13 cellular contexts compared by ENCODE assay signal in genomic region chr7:128210036-128210347, GRCh38. TPM values are rescaled to one million over a fixed set of nuclear protein-coding genes. Genes with fewer than 3 reads are reported as not detected.
DNase-seq lines count a peak whose midpoint lies in the region; ATAC-seq, FAIRE-seq and TF ChIP-seq lines count a peak whose summit lies in the region.
"Had no signal": no experiment of that assay in that cellular context is flagged by ENCODE, and none has a peak within 500 bp of the region (broad histone marks: within the 10 kb centered on the region; RNA-seq: fewer than 3 reads in every experiment).

No MANE protein-coding gene starts in this region.

- H3K36me3 ChIP-seq in KMS-11 (ENCODE audit: insufficient read depth) = no peaks in the 10 kb centered on the region
- H3K36me3 ChIP-seq in bronchial epithelial cell (ENCODE audit: control insufficient read depth, insufficient read depth, low read length) = no peaks in the 10 kb centered on the region
- H3K36me3 ChIP-seq in neutrophil = no peaks in the 10 kb centered on the region
- H3K36me3 ChIP-seq in smooth muscle cell (ENCODE audit: low read depth) = no peaks in the 10 kb centered on the region
- H3K36me3 ChIP-seq: BLaER1 treated with 17β-estradiol and CSF1 and Interleukin-3, amounts not matched to agents 10 nM and 100 nM; Peyer's patch had no signal

- ATAC-seq in activated CD8-positive, alpha-beta T cell treated with anti-CD3 and anti-CD28 coated beads for 36 hours = peak; percentile 15
- no peak for ATAC-seq in activated CD8-positive, alpha-beta T cell treated with anti-CD3 and anti-CD28 coated beads, Interleukin-2, amount 10 ng/mL, durations not matched to agents 7 days and 5 days
- ATAC-seq in GM19397 (IDR thresholded peaks at IDR 0.05; ENCODE audit: unreplicated experiment) = no peak

- H3K4me3 ChIP-seq in KMS-11 (IDR thresholded peaks at IDR 0.05; ENCODE audit: insufficient read depth, low read depth, low read length) = no peak overlapping the region
- H3K4me3 ChIP-seq in bronchial epithelial cell (ENCODE audit: low read depth, low read length) = no peak overlapping the region
- no peak overlapping the region for H3K4me3 ChIP-seq in neutrophil (ENCODE audit: low read depth in 1 of 2, low read length in 1 of 2)
- H3K4me3 ChIP-seq in smooth muscle cell = no peak overlapping the region
- H3K4me3 ChIP-seq: BLaER1 treated with 17β-estradiol and CSF1 and Interleukin-3, amounts not matched to agents 10 nM and 100 nM; Peyer's patch had no signal

- no peak overlapping the region for H3K4me2 ChIP-seq in KMS-11
- H3K4me2 ChIP-seq in smooth muscle cell = no peak overlapping the region
- H3K4me2 ChIP-seq: BLaER1 treated with 17β-estradiol and CSF1 and Interleukin-3, amounts not matched to agents 10 nM and 100 nM had no signal

- DNase-seq in activated CD8-positive, alpha-beta T cell treated with anti-CD3 and anti-CD28 coated beads for 36 hours = no peak
- no peak for DNase-seq in activated CD8-positive, alpha-beta T cell treated with anti-CD3 and anti-CD28 coated beads, Interleukin-2, amount 10 ng/mL, durations not matched to agents 7 days and 5 days
- DNase-seq in bronchial epithelial cell (ENCODE audit: low read depth) = no peak
- no peak for DNase-seq in stimulated activated CD4-positive, alpha-beta T cell treated with anti-CD3 and anti-CD28 coated beads, Interleukin-2, amount 100 ng/mL, for 48 hours
- no peak for DNase-seq in smooth muscle cell (lab: John Stamatoyannopoulos, UW; ENCODE audit: unreplicated experiment)
- DNase-seq: SIG-M5 had no signal

- intact Hi-C loops in activated CD8-positive, alpha-beta T cell treated with anti-CD3 and anti-CD28 coated beads for 36 hours (cut with micrococcal nuclease) = no loop called here

- H3K4me1 ChIP-seq in KMS-11 (ENCODE audit: low read depth, poor library complexity, severe bottlenecking) (peaks cover 4% of the 10 kb centered on the region), neutrophil (ENCODE audit: control insufficient read depth in 1 of 2, insufficient read depth in 1 of 2, low read depth in 1 of 2, low read length in 1 of 2) (peaks cover 16 to 25% of the 10 kb centered on the region in 2 experiments), smooth muscle cell (ENCODE audit: low read depth) (peaks cover 10% of the 10 kb centered on the region)
- H3K4me1 ChIP-seq: Peyer's patch had no signal

- CTCF ChIA-PET in activated CD8-positive, alpha-beta T cell treated with anti-CD3 and anti-CD28 coated beads for 36 hours (lab: Charles Lee) = interaction anchor here (0.6 to 7.9 kb wide), 64 partner anchors 8 to 906 kb away, joined by 3 to 118 read pairs (median 4); partner anchors contain the start of gene GCC1
- CTCF ChIA-PET in activated CD8-positive, alpha-beta T cell treated with anti-CD3 and anti-CD28 coated beads, Interleukin-2, amount 10 ng/mL, durations not matched to agents 7 days and 5 days (lab: Charles Lee) = interaction anchor here (0.6 to 6.9 kb wide), 47 partner anchors 9 to 705 kb away, joined by 3 to 166 read pairs (median 4); partner anchors contain the start of gene GCC1

- FAIRE-seq in bronchial epithelial cell (lab: Jason Lieb, UNC) = peak; percentile 28

- no peaks in the 10 kb centered on the region for H3F3A ChIP-seq in smooth muscle cell (ENCODE audit: low read depth)

- POLR2A ChIA-PET in activated CD8-positive, alpha-beta T cell treated with anti-CD3 and anti-CD28 coated beads for 36 hours (lab: Charles Lee) = no interaction called here
- POLR2A ChIA-PET in activated CD8-positive, alpha-beta T cell treated with anti-CD3 and anti-CD28 coated beads, Interleukin-2, amount 10 ng/mL, durations not matched to agents 7 days and 5 days (lab: Charles Lee) = interaction anchor here (0.7 to 1.0 kb wide), 3 partner anchors 105 to 625 kb away, joined by 3 to 5 read pairs (median 3); no protein-coding TSS in a partner anchor

- 45% methylated on average over 3 of the region's 3 CpGs for WGBS in smooth muscle cell (ENCODE audit: low lambda C conversion rate)

- H3K27ac ChIP-seq in KMS-11 (no peak overlapping the region), neutrophil (peak overlapping the region; percentile 33), smooth muscle cell (ENCODE audit: low read depth) (no peak overlapping the region)
- H3K27ac ChIP-seq: Peyer's patch had no signal

- no peaks in the 10 kb centered on the region for H3K4me1 Mint-ChIP-seq in activated CD8-positive, alpha-beta T cell treated with anti-CD3 and anti-CD28 coated beads for 36 hours (ENCODE audit: low read depth)
- no peaks in the 10 kb centered on the region for H3K4me1 Mint-ChIP-seq in activated CD8-positive, alpha-beta T cell treated with anti-CD3 and anti-CD28 coated beads, Interleukin-2, amount 10 ng/mL, durations not matched to agents 7 days and 5 days (ENCODE audit: low read depth)

- H3K27me3 Mint-ChIP-seq in activated CD8-positive, alpha-beta T cell treated with anti-CD3 and anti-CD28 coated beads for 36 hours = peaks cover 7% of the 10 kb centered on the region
- H3K27me3 Mint-ChIP-seq in activated CD8-positive, alpha-beta T cell treated with anti-CD3 and anti-CD28 coated beads, Interleukin-2, amount 10 ng/mL, durations not matched to agents 7 days and 5 days (ENCODE audit: low read depth) = peaks cover 15% of the 10 kb centered on the region

- H2AFZ ChIP-seq in KMS-11 (ENCODE audit: low read depth) (peak overlapping the region; percentile 39; the same call in 1 of the 2 replicates), smooth muscle cell (ENCODE audit: low read depth) (no peak overlapping the region)

- H3K36me3 Mint-ChIP-seq in activated CD8-positive, alpha-beta T cell treated with anti-CD3 and anti-CD28 coated beads for 36 hours (ENCODE audit: low read depth) = no peaks in the 10 kb centered on the region
- no peaks in the 10 kb centered on the region for H3K36me3 Mint-ChIP-seq in activated CD8-positive, alpha-beta T cell treated with anti-CD3 and anti-CD28 coated beads, Interleukin-2, amount 10 ng/mL, durations not matched to agents 7 days and 5 days (ENCODE audit: low read depth)

- H3K9me3 Mint-ChIP-seq in activated CD8-positive, alpha-beta T cell treated with anti-CD3 and anti-CD28 coated beads for 36 hours = no peaks in the 10 kb centered on the region
- no peaks in the 10 kb centered on the region for H3K9me3 Mint-ChIP-seq in activated CD8-positive, alpha-beta T cell treated with anti-CD3 and anti-CD28 coated beads, Interleukin-2, amount 10 ng/mL, durations not matched to agents 7 days and 5 days (ENCODE audit: insufficient read depth)

- H4K20me1 ChIP-seq in KMS-11 (ENCODE audit: insufficient read depth) (no peaks in the 10 kb centered on the region), smooth muscle cell (ENCODE audit: low read depth) (no peaks in the 10 kb centered on the region)
- H4K20me1 ChIP-seq: BLaER1 treated with 17β-estradiol and CSF1 and Interleukin-3, amounts not matched to agents 10 nM and 100 nM had no signal

- H3K9me3 ChIP-seq in neutrophil (no peaks in the 10 kb centered on the region), smooth muscle cell (replicated peaks; ENCODE audit: low read depth) (no peaks in the 10 kb centered on the region)
- H3K9me3 ChIP-seq: Peyer's patch had no signal

- no peaks in the 10 kb centered on the region for H3K27me3 ChIP-seq in KMS-11 (ENCODE audit: insufficient read depth, low read depth)
- H3K27me3 ChIP-seq in bronchial epithelial cell (ENCODE audit: control insufficient read depth, insufficient read depth, low read length) = peaks cover 9% of the 10 kb centered on the region
- peaks cover 33% of the 10 kb centered on the region for H3K27me3 ChIP-seq in neutrophil
- peaks cover 41% of the 10 kb centered on the region for H3K27me3 ChIP-seq in smooth muscle cell (ENCODE audit: low read depth)
- H3K27me3 ChIP-seq: BLaER1 treated with 17β-estradiol and CSF1 and Interleukin-3, amounts not matched to agents 10 nM and 100 nM; Peyer's patch had no signal

- H3K27ac Mint-ChIP-seq in activated CD8-positive, alpha-beta T cell treated with anti-CD3 and anti-CD28 coated beads for 36 hours = no peak overlapping the region
- H3K27ac Mint-ChIP-seq in activated CD8-positive, alpha-beta T cell treated with anti-CD3 and anti-CD28 coated beads, Interleukin-2, amount 10 ng/mL, durations not matched to agents 7 days and 5 days = no peak overlapping the region

- H3K79me2 ChIP-seq in KMS-11 (ENCODE audit: insufficient read depth, low read depth) (no peaks in the 10 kb centered on the region), smooth muscle cell (ENCODE audit: low read depth) (no peaks in the 10 kb centered on the region)

- TF ChIP-seq CTCF in activated CD8-positive, alpha-beta T cell treated with anti-CD3 and anti-CD28 coated beads for 36 hours (IDR thresholded peaks at IDR 0.05) = no peak
- peak; percentile 31; the same call in 1 of the 2 replicates for TF ChIP-seq CTCF in KMS-11 (conservative IDR thresholded peaks at IDR 0.05; ENCODE audit: low read depth, low read length)
- no peak for TF ChIP-seq CTCF in bronchial epithelial cell (IDR thresholded peaks at IDR 0.05; ENCODE audit: insufficient read depth, low read length, severe bottlenecking)
- no peak for TF ChIP-seq CTCF in neutrophil (IDR thresholded peaks at IDR 0.05)
- TF ChIP-seq CTCF in smooth muscle cell (IDR thresholded peaks at IDR 0.05; ENCODE audit: borderline replicate concordance, insufficient read depth, poor library complexity, severe bottlenecking) = no peak

- no peak overlapping the region for H3K4me3 Mint-ChIP-seq in activated CD8-positive, alpha-beta T cell treated with anti-CD3 and anti-CD28 coated beads for 36 hours
- H3K4me3 Mint-ChIP-seq in activated CD8-positive, alpha-beta T cell treated with anti-CD3 and anti-CD28 coated beads, Interleukin-2, amount 10 ng/mL, durations not matched to agents 7 days and 5 days = no peak overlapping the region

- H3K9ac ChIP-seq in KMS-11 = no peak overlapping the region
- H3K9ac ChIP-seq in smooth muscle cell (ENCODE audit: low read depth) = no peak overlapping the region
- H3K9ac ChIP-seq: BLaER1 treated with 17β-estradiol and CSF1 and Interleukin-3, amounts not matched to agents 10 nM and 100 nM had no signal

RNA-seq across cellular contexts. Expression of gene LEP, which starts 31.1 kb away (rescaled TPM):
- total RNA-seq in activated CD8-positive, alpha-beta T cell treated with anti-CD3 and anti-CD28 coated beads for 36 hours = not detected
- not detected for total RNA-seq in activated CD8-positive, alpha-beta T cell treated with anti-CD3 and anti-CD28 coated beads, Interleukin-2, amount 10 ng/mL, durations not matched to agents 7 days and 5 days
- total RNA-seq in bronchial epithelial cell (under 0.01 TPM in 2 replicates), smooth muscle cell (not detected in 2 replicates)
- polyA plus RNA-seq in smooth muscle cell = not detected in 2 replicates
- total RNA-seq: A172, MCF 10A had no signal
